1 cellular context compared by ENCODE assay signal in genomic region chr6:157263146-157263545, GRCh38.
TF ChIP-seq lines count a peak whose summit lies in the region.

No MANE protein-coding gene starts in this region.

TF ChIP-seq in HepG2, 621 proteins besides CTCF, POLR2A, EP300 and RAD21 (continued from another document):
- no peak for TF ChIP-seq ETS1 (CRISPR knock-in tag; IDR thresholded peaks at IDR 0.05)
- TF ChIP-seq IKZF1 (IDR thresholded peaks at IDR 0.05): no peak
- no peak for TF ChIP-seq ZGPAT (CRISPR knock-in tag; IDR thresholded peaks at IDR 0.05)
- TF ChIP-seq GATA4 (IDR thresholded peaks at IDR 0.05; ENCODE audit: borderline replicate concordance, low read depth): no peak
- no peak for TF ChIP-seq ZBTB20 (CRISPR knock-in tag; IDR thresholded peaks at IDR 0.05; ENCODE audit: borderline replicate concordance, low read depth)
- no peak for TF ChIP-seq ZMAT5 (CRISPR knock-in tag; IDR thresholded peaks at IDR 0.05; ENCODE audit: borderline replicate concordance, low read depth)
- no peak for TF ChIP-seq MTA1 (CRISPR knock-in tag; IDR thresholded peaks at IDR 0.05; ENCODE audit: borderline replicate concordance)
- no peak for TF ChIP-seq PBX3 (CRISPR knock-in tag; IDR thresholded peaks at IDR 0.05; ENCODE audit: borderline replicate concordance)
- TF ChIP-seq TAF1 (CRISPR knock-in tag; IDR thresholded peaks at IDR 0.05): no peak
- no peak for TF ChIP-seq ZBTB43 (CRISPR knock-in tag; conservative IDR thresholded peaks at IDR 0.05)
- TF ChIP-seq PRDM10 (CRISPR knock-in tag; IDR thresholded peaks at IDR 0.05; ENCODE audit: low read depth): no peak
- TF ChIP-seq SP5 (CRISPR knock-in tag; IDR thresholded peaks at IDR 0.05; ENCODE audit: borderline replicate concordance, low read depth): no peak
- no peak for TF ChIP-seq BRCA1 (CRISPR knock-in tag; IDR thresholded peaks at IDR 0.05)
